ENCODE assay signal across 18 cellular contexts in genomic region chr7:108515636-108516035, GRCh38. TPM values are rescaled to one million over a fixed set of nuclear protein-coding genes. Genes with fewer than 3 reads are reported as not detected.
DNase-seq lines count a peak whose midpoint lies in the region; ATAC-seq, FAIRE-seq and TF ChIP-seq lines count a peak whose summit lies in the region.
"Had no signal": no experiment of that assay in that cellular context is flagged by ENCODE, and none has a peak within 500 bp of the region (broad histone marks: within the 10 kb centered on the region; RNA-seq: fewer than 3 reads in every experiment).

No MANE protein-coding gene starts in this region.

- H3K36me3 ChIP-seq in BLaER1 treated with 17β-estradiol and CSF1 and Interleukin-3, amounts not matched to agents 10 nM and 100 nM = peaks cover 41 to 84% (median 67%) of the 10 kb centered on the region in 11 experiments
- peaks cover 0 to 4% of the 10 kb centered on the region in 2 experiments; a peak in 1 of 4 replicates for H3K36me3 ChIP-seq in GM12878 (ENCODE audit: control insufficient read depth in 2 of 2, insufficient read depth in 2 of 2, low read length in 1 of 2)
- H3K36me3 ChIP-seq in gastroesophageal sphincter = peaks cover 0 to 52% of the 10 kb centered on the region in 2 donors

- intact Hi-C loops in GM12878 (cut with micrococcal nuclease; ENCODE audit: unreplicated experiment) (no loop called here), cardiac septum (cut with DNase I) (no loop called here)

- no peak for ATAC-seq in GM12878
- no peak for ATAC-seq in gastroesophageal sphincter

- POLR2A ChIA-PET in GM12878 (lab: Charles Lee) = no interaction called here

- WGBS in GM12878 (ENCODE audit: insufficient coverage, insufficient replicate concordance, low lambda C conversion rate, missing lambda C conversion rate) = 98% methylated on average over 2 of the region's 2 CpGs
- 89 to 95% methylated on average over 2 of the region's 2 CpGs for WGBS in gastroesophageal sphincter (ENCODE audit: low coverage in 1 of 2), 2 donors

- peak; percentile 27 for FAIRE-seq in G401.6 (lab: Jason Lieb, UNC)
- FAIRE-seq in GM12878 (lab: Jason Lieb, UNC) = peak; percentile 49
- FAIRE-seq: GM19239, H54 had no signal

- H3K4me2 ChIP-seq in BLaER1 treated with 17β-estradiol and CSF1 and Interleukin-3, amounts not matched to agents 10 nM and 100 nM = peak overlapping the region in 7 of 11 experiments; percentile 14 to 75 (median 60); a peak in 11 of 22 replicates
- no peak overlapping the region for H3K4me2 ChIP-seq in GM12878 (ENCODE audit: control insufficient read depth, insufficient read depth)

- 0 out of 20 replicates have a peak overlapping the region, but pooled peaks of 1 of the 10 experiments have one; percentile 5 for H3K4me3 ChIP-seq in BLaER1 treated with 17β-estradiol and CSF1 and Interleukin-3, amounts not matched to agents 10 nM and 100 nM
- H3K4me3 ChIP-seq in NB4 (ENCODE audit: low read depth, low read length) (no peak overlapping the region), GM12878 (no peak overlapping the region), gastroesophageal sphincter (no peak overlapping the region)
- H3K4me3 ChIP-seq: SJCRH30 had no signal

- H3K27ac ChIP-seq in BLaER1 treated with 17β-estradiol and CSF1 and Interleukin-3, amounts not matched to agents 10 nM and 100 nM = peak overlapping the region in 7 of 11 experiments; percentile 26 to 70 (median 55); a peak in 13 of 22 replicates
- H3K27ac ChIP-seq in GM12878 (ENCODE audit: control insufficient read depth, insufficient read depth) = no peak overlapping the region
- H3K27ac ChIP-seq in gastroesophageal sphincter = no peak overlapping the region
- H3K27ac ChIP-seq: SJCRH30 had no signal

- no peak for TF ChIP-seq RAD21 in GM12878 (IDR thresholded peaks at IDR 0.05; ENCODE audit: insufficient read depth, low read depth, low read length)

- CTCF ChIA-PET in GM12878 (lab: Yijun Ruan, JAX) = interaction anchor here (0.6 kb wide), 1 partner anchor 19 kb away, joined by 3 read pairs; no protein-coding TSS in a partner anchor

- DNase-seq in NB4 (ENCODE audit: low read depth) = peak; percentile 36
- DNase-seq in GM12878 (ENCODE audit: low read depth, low spot score) = no peak
- no peak for DNase-seq in stimulated activated CD8-positive, alpha-beta memory T cell treated with anti-CD3 and anti-CD28 coated beads, Interleukin-4, amount 100 ng/mL, for 48 hours
- DNase-seq in cardiac septum (ENCODE audit: low spot score) = no peak
- DNase-seq: DND-41, Kasumi-1, NCI-H1436 treated with DMSO at 0.1 percent for 48 hours, NCI-H2029 treated with DMSO at 0.1 percent for 48 hours, NCI-H2171 treated with DMSO at 0.1 percent for 48 hours, NCI-H510A, NCI-H774, RPMI8226, SJCRH30 had no signal

- no peak for TF ChIP-seq EP300 in GM12878 (IDR thresholded peaks at IDR 0.05; ENCODE audit: borderline replicate concordance in 1 of 2, control insufficient read depth in 1 of 2, low read depth in 2 of 2, low read length in 2 of 2)
- no peak for TF ChIP-seq EP300 in gastroesophageal sphincter (IDR thresholded peaks at IDR 0.05)

- TF ChIP-seq POLR2A in NB4 (IDR thresholded peaks at IDR 0.05; ENCODE audit: extremely low read depth, insufficient read length) (no peak), GM12878 (IDR thresholded peaks at IDR 0.05; ENCODE audit: low read depth, low read length) (no peak), gastroesophageal sphincter (IDR thresholded peaks at IDR 0.05) (no peak)

- no TSS peak for BruUV-seq in GM12878 (replicated peaks; lab: Mats Ljungman, UMichigan)

- no peak overlapping the region for H2AFZ ChIP-seq in GM12878 (ENCODE audit: control insufficient read depth, low read depth, low read length)

- peak overlapping the region in 1 of 11 experiments; percentile 39; a peak in 1 of 22 replicates for H3K9ac ChIP-seq in BLaER1 treated with 17β-estradiol and CSF1 and Interleukin-3, amounts not matched to agents 10 nM and 100 nM
- no peak overlapping the region for H3K9ac ChIP-seq in GM12878 (ENCODE audit: control insufficient read depth, insufficient read depth, low read length)

- in situ Hi-C loops in GM12878 (cut with MboI) = no loop called here

- H3K4me1 ChIP-seq in BLaER1 treated with 17β-estradiol and CSF1 and Interleukin-3, amounts not matched to agents 10 nM and 100 nM = peaks cover 3 to 48% (median 12%) of the 10 kb centered on the region in 10 experiments; a peak in 15 of 20 replicates
- no peaks in the 10 kb centered on the region for H3K4me1 ChIP-seq in GM12878 (ENCODE audit: control insufficient read depth, insufficient read depth, low read length)
- peaks cover 0 to 35% (median 0%) of the 10 kb centered on the region in 3 donors for H3K4me1 ChIP-seq in gastroesophageal sphincter
- H3K4me1 ChIP-seq: SJCRH30 had no signal

- TF ChIP-seq CTCF in NB4 (IDR thresholded peaks at IDR 0.05; ENCODE audit: low read depth, low read length) (no peak), GM12878 (IDR thresholded peaks at IDR 0.05 in 2 of 3, conservative IDR thresholded peaks at IDR 0.05 in 1 of 3; ENCODE audit: control insufficient read depth in 2 of 3, extremely low read depth in 1 of 3, insufficient read depth in 1 of 3, low read depth in 3 of 3, low read length in 3 of 3) (no peak), gastroesophageal sphincter (IDR thresholded peaks at IDR 0.05) (no peak)

- H3K79me2 ChIP-seq in GM12878 (ENCODE audit: control insufficient read depth, insufficient read depth, low read length) = no peaks in the 10 kb centered on the region

- RAD21 ChIA-PET in GM12878 (lab: Charles Lee; ENCODE audit: unreplicated experiment) = no interaction called here

- SMC1A ChIA-PET in GM12878 (lab: Charles Lee; ENCODE audit: uncharacterized antibody, unreplicated experiment) = interaction anchor here (1.3 to 1.6 kb wide), 3 partner anchors 8 to 10 kb away, joined by 3 to 7 read pairs (median 6); partner anchors contain the start of gene PNPLA8

- no peaks in the 10 kb centered on the region for H3K27me3 ChIP-seq in BLaER1 treated with 17β-estradiol and CSF1 and Interleukin-3, amounts not matched to agents 10 nM and 100 nM
- H3K27me3 ChIP-seq in GM12878 (replicated peaks in 1 of 2; ENCODE audit: control insufficient read depth in 2 of 2, insufficient read depth in 2 of 2, low read length in 1 of 2) (no peaks in the 10 kb centered on the region), gastroesophageal sphincter (no peaks in the 10 kb centered on the region)
- H3K27me3 ChIP-seq: SJCRH30 had no signal

- H3K9me3 ChIP-seq in BLaER1 treated with 17β-estradiol and CSF1 and Interleukin-3, amounts not matched to agents 10 nM and 100 nM (replicated peaks in 1 of 11) = peaks cover 0 to 20% (median 8%) of the 10 kb centered on the region in 11 experiments; a peak in 15 of 22 replicates
- H3K9me3 ChIP-seq in GM12878 (replicated peaks; ENCODE audit: control insufficient read depth, insufficient read depth, low read length) (no peaks in the 10 kb centered on the region; the same call in 2 of the 3 replicates), gastroesophageal sphincter (no peaks in the 10 kb centered on the region)

- H4K20me1 ChIP-seq in BLaER1 treated with 17β-estradiol and CSF1 and Interleukin-3, amounts not matched to agents 10 nM and 100 nM = peaks cover 0 to 13% (median 0%) of the 10 kb centered on the region in 11 experiments; a peak in 3 of 22 replicates
- H4K20me1 ChIP-seq in GM12878 (ENCODE audit: control insufficient read depth, insufficient read depth) = no peaks in the 10 kb centered on the region

RNA-seq across cellular contexts. Expression of gene PNPLA8, which starts 10.3 kb away (rescaled TPM):
- total RNA-seq in GM12878 (2013; cell fraction: nucleolus; rRNA removed) = 31.2 and 31.8 TPM in 2 replicates
- 8.6 and 11.6 TPM in 2 replicates for total RNA-seq in GM12878 (2014; rRNA removed)
- 15.6 and 18.4 TPM in 2 replicates for total RNA-seq in GM12878 (2014; rRNA removed; fragmentation: Illumina TruSeq; extraction: Trizol)
- 10.5 TPM in 2 replicates for total RNA-seq in GM12878 (2021)
- polyA plus RNA-seq in GM12878 (2011; ENCODE audit: low read depth) = 5.0 TPM
- 16.3 and 32.0 TPM in 2 replicates for polyA plus RNA-seq in GM12878 (2011; rRNA removed)
- 4.2 and 5.0 TPM in 2 replicates for polyA plus RNA-seq in GM12878 (2011; cell fraction: cytosol; rRNA removed)
- polyA plus RNA-seq in GM12878 (2011; cell fraction: nucleus; rRNA removed) = 6.0 and 7.2 TPM in 2 replicates
- polyA plus RNA-seq in GM12878 (2012) = 6.7 and 10.6 TPM in 2 replicates
- polyA plus RNA-seq in GM12878 (2014; fragmentation: Illumina TruSeq; extraction: Trizol) = 12.3 and 14.1 TPM in 2 replicates
- 10 to 100 TPM in 1 of 2 experiments, 1 to 10 TPM in 1; 9.8 to 12.0 TPM for polyA plus RNA-seq in GM12878 (2014; fragmentation: Nextera tagmentation; extraction: Ambion mirVana)
- 5.5 and 8.0 TPM in 2 replicates for polyA plus RNA-seq in GM12878 (2014; rRNA removed)
- polyA plus RNA-seq in GM12878 (2016; fragmentation: Nextera tagmentation; extraction: Ambion mirVana) = 10 to 100 TPM; 14.3 to 16.1 TPM
- polyA minus RNA-seq in GM12878 (2011; rRNA and poly(A)+ RNA removed) = 11.0 and 20.3 TPM in 2 replicates
- 7.1 and 11.1 TPM in 2 replicates for polyA minus RNA-seq in GM12878 (2011; cell fraction: cytosol; rRNA and poly(A)+ RNA removed)
- polyA minus RNA-seq in GM12878 (2011; cell fraction: nucleus; rRNA and poly(A)+ RNA removed) = 7.1 and 9.1 TPM in 2 replicates
- 10 to 100 TPM; 28.3 to 52.1 (median 44.9) TPM for total RNA-seq in gastroesophageal sphincter
- 31.9 TPM for total RNA-seq in cardiac septum

RNA-seq across cellular contexts. Expression of gene THAP5, which starts 53.9 kb away (rescaled TPM):
- total RNA-seq in GM12878 (2013; cell fraction: nucleolus; rRNA removed) = 34.4 and 36.4 TPM in 2 replicates
- total RNA-seq in GM12878 (2014; rRNA removed) (28.2 and 35.2 TPM in 2 replicates), GM12878 (2014; rRNA removed; fragmentation: Illumina TruSeq; extraction: Trizol) (47.0 and 47.7 TPM in 2 replicates), GM12878 (2021) (22.1 and 22.9 TPM in 2 replicates), gastroesophageal sphincter (10 to 100 TPM; 30.8 to 41.7 (median 36.2) TPM), cardiac septum (25.4 TPM)
- polyA plus RNA-seq in GM12878 (2011; ENCODE audit: low read depth) = 5.1 TPM
- polyA plus RNA-seq in GM12878 (2011; rRNA removed) (13.0 and 26.9 TPM in 2 replicates), GM12878 (2014; fragmentation: Illumina TruSeq; extraction: Trizol) (45.8 and 50.9 TPM in 2 replicates), GM12878 (2014; fragmentation: Nextera tagmentation; extraction: Ambion mirVana) (10 to 100 TPM; 16.5 to 22.7 TPM), GM12878 (2014; rRNA removed) (11.9 and 16.4 TPM in 2 replicates), GM12878 (2016; fragmentation: Nextera tagmentation; extraction: Ambion mirVana) (10 to 100 TPM; 25.4 to 35.9 TPM)
- 5.1 and 6.3 TPM in 2 replicates for polyA plus RNA-seq in GM12878 (2011; cell fraction: cytosol; rRNA removed)
- 5.1 and 5.9 TPM in 2 replicates for polyA plus RNA-seq in GM12878 (2011; cell fraction: nucleus; rRNA removed)
- polyA plus RNA-seq in GM12878 (2012) = 9.1 and 11.7 TPM in 2 replicates
- polyA minus RNA-seq in GM12878 (2011; rRNA and poly(A)+ RNA removed) = 7.1 and 12.7 TPM in 2 replicates
- polyA minus RNA-seq in GM12878 (2011; cell fraction: cytosol; rRNA and poly(A)+ RNA removed) = 6.7 and 7.7 TPM in 2 replicates
- polyA minus RNA-seq in GM12878 (2011; cell fraction: nucleus; rRNA and poly(A)+ RNA removed) = 11.7 and 18.7 TPM in 2 replicates

RNA-seq across cellular contexts. Expression of gene DNAJB9, which starts 54.0 kb away (rescaled TPM):
- 12.7 and 14.2 TPM in 2 replicates for total RNA-seq in GM12878 (2013; cell fraction: nucleolus; rRNA removed)
- total RNA-seq in GM12878 (2014; rRNA removed) (15.6 and 20.9 TPM in 2 replicates), GM12878 (2014; rRNA removed; fragmentation: Illumina TruSeq; extraction: Trizol) (9.2 and 10.2 TPM in 2 replicates), GM12878 (2021) (6.9 and 8.4 TPM in 2 replicates), gastroesophageal sphincter (10 to 100 TPM; 17.4 to 31.2 (median 24.4) TPM), cardiac septum (38.0 TPM)
- 7.8 TPM for polyA plus RNA-seq in GM12878 (2011; ENCODE audit: low read depth)
- polyA plus RNA-seq in GM12878 (2011; rRNA removed) (5.8 and 7.7 TPM in 2 replicates), GM12878 (2014; fragmentation: Illumina TruSeq; extraction: Trizol) (7.2 and 7.9 TPM in 2 replicates), GM12878 (2014; fragmentation: Nextera tagmentation; extraction: Ambion mirVana) (1 to 10 TPM; 4.5 to 5.0 TPM), GM12878 (2014; rRNA removed) (9.4 and 13.3 TPM in 2 replicates), GM12878 (2016; fragmentation: Nextera tagmentation; extraction: Ambion mirVana) (10 to 100 TPM; 17.6 to 19.1 TPM)
- polyA plus RNA-seq in GM12878 (2011; cell fraction: cytosol; rRNA removed) = 2.0 and 2.5 TPM in 2 replicates
- polyA plus RNA-seq in GM12878 (2011; cell fraction: nucleus; rRNA removed) = 2.0 and 2.1 TPM in 2 replicates
- 11.1 and 18.0 TPM in 2 replicates for polyA plus RNA-seq in GM12878 (2012)
- 2.0 and 2.1 TPM in 2 replicates for polyA minus RNA-seq in GM12878 (2011; rRNA and poly(A)+ RNA removed)
- polyA minus RNA-seq in GM12878 (2011; cell fraction: cytosol; rRNA and poly(A)+ RNA removed) = 1.2 TPM in 2 replicates
- 3.6 and 4.1 TPM in 2 replicates for polyA minus RNA-seq in GM12878 (2011; cell fraction: nucleus; rRNA and poly(A)+ RNA removed)

RNA-seq across cellular contexts. Expression of gene NRCAM, which starts 59.4 kb away (rescaled TPM):
- 19.5 and 22.2 TPM in 2 replicates for total RNA-seq in GM12878 (2013; cell fraction: nucleolus; rRNA removed)
- 0.98 and 1.2 TPM in 2 replicates for total RNA-seq in GM12878 (2014; rRNA removed)
- total RNA-seq in GM12878 (2014; rRNA removed; fragmentation: Illumina TruSeq; extraction: Trizol) = 1.1 and 1.6 TPM in 2 replicates
- total RNA-seq in GM12878 (2021) = 1.4 and 1.7 TPM in 2 replicates
- polyA plus RNA-seq in GM12878 (2011; ENCODE audit: low read depth) = 1.0 TPM
- 2.0 and 3.0 TPM in 2 replicates for polyA plus RNA-seq in GM12878 (2011; rRNA removed)
- polyA plus RNA-seq in GM12878 (2011; cell fraction: cytosol; rRNA removed) = 0.75 and 1.2 TPM in 2 replicates
- 2.1 and 3.4 TPM in 2 replicates for polyA plus RNA-seq in GM12878 (2011; cell fraction: nucleus; rRNA removed)
- polyA plus RNA-seq in GM12878 (2012) = 0.93 and 1.5 TPM in 2 replicates
- polyA plus RNA-seq in GM12878 (2014; fragmentation: Illumina TruSeq; extraction: Trizol) = 1.4 and 2.6 TPM in 2 replicates
- under 1 TPM; 0.32 to 0.49 TPM for polyA plus RNA-seq in GM12878 (2014; fragmentation: Nextera tagmentation; extraction: Ambion mirVana)
- polyA plus RNA-seq in GM12878 (2014; rRNA removed) = 0.59 and 0.75 TPM in 2 replicates
- under 1 TPM; 0.30 to 0.92 TPM for polyA plus RNA-seq in GM12878 (2016; fragmentation: Nextera tagmentation; extraction: Ambion mirVana)
- polyA minus RNA-seq in GM12878 (2011; rRNA and poly(A)+ RNA removed) = 2.8 and 3.2 TPM in 2 replicates
- polyA minus RNA-seq in GM12878 (2011; cell fraction: cytosol; rRNA and poly(A)+ RNA removed) = 0.52 and 1.6 TPM in 2 replicates
- 3.1 and 3.4 TPM in 2 replicates for polyA minus RNA-seq in GM12878 (2011; cell fraction: nucleus; rRNA and poly(A)+ RNA removed)
- 1 to 10 TPM; 1.3 to 4.7 (median 2.2) TPM for total RNA-seq in gastroesophageal sphincter
- total RNA-seq in cardiac septum = 0.57 TPM

Comparison
In these comparisons a context has a peak if more than half of its experiments do, and no peak if none do; other contexts are left out.
1. H3K27ac ChIP-seq: peak in BLaER1 treated with 17β-estradiol and CSF1 and Interleukin-3, amounts not matched to agents 10 nM and 100 nM (7 of 11); none in GM12878 (single experiment) and gastroesophageal sphincter (0 of 4).